In the genomic region with DNA sequence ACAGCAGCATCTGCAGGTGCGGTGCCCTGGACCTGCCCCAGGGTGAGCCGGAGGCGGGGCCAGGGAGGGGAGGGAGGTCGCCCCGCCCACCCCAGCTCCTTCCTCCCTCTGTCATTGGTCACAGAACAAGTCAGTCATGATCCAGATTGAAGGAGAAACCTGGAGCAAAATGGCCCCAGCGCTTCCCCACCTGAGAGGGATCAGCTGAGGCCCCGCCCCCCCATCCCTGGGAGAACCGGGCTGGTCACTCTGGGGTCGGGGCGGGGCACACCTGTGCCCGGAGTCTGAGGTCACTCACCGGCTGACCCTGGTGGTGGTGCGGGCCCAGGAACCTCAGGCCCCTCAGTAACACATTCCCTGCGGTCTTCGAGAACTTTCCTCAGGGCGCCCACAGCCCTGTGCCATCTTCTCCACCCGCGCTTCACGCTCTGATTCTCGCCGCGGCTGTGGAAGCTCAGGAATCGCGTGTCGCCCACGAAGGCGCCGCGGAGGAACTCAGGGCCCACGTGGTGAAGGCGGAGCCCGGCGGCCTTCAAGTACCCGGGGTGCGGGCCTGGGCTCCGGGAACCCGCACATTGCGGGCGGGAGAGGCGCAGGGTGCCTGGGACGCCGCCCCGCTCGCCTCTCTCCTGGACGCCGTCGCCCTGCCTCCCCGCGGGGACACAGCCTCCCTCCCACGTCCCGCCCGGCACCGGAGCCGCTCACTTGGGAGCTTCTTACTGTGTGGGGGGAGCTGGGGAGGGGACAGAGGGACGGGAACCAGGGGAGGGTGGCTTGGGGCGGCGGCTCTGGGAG, we compare ENCODE assay signal across 9 cellular contexts. TPM values are rescaled to one million over a fixed set of nuclear protein-coding genes. Genes with fewer than 3 reads are reported as not detected.
DNase-seq lines count a peak whose midpoint lies in the region; ATAC-seq and TF ChIP-seq lines count a peak whose summit lies in the region.
"Had no signal": no experiment of that assay in that cellular context is flagged by ENCODE, and none has a peak within 500 bp of the region (broad histone marks: within the 10 kb centered on the region; RNA-seq: fewer than 3 reads in every experiment).

No MANE protein-coding gene starts in this region.

- H3K4me3 Mint-ChIP-seq in T-helper 1 cell treated with Interleukin-12 subunit alpha and Interleukin-12 subunit beta and Interleukin-4 antibody, amounts not matched to agents 30 μg/mL and 1 μg/mL, for 36 hours = peak overlapping the region; percentile 76
- peak overlapping the region; percentile 75 for H3K4me3 Mint-ChIP-seq in stimulated activated effector memory CD8-positive, alpha-beta T cell treated with anti-CD3 and anti-CD28 coated beads, Interleukin-12 subunit alpha, Interleukin-12 subunit beta, amount 100 ng/mL, for 72 hours
- H3K4me3 Mint-ChIP-seq: brain had no signal

- ATAC-seq in body of pancreas = peak; percentile 95
- ATAC-seq in stimulated activated effector memory CD8-positive, alpha-beta T cell treated with anti-CD3 and anti-CD28 coated beads, Interleukin-12 subunit alpha, Interleukin-12 subunit beta, amount 100 ng/mL, for 72 hours = peak; percentile 88

- H3K4me1 Mint-ChIP-seq in T-helper 1 cell treated with Interleukin-12 subunit alpha and Interleukin-12 subunit beta and Interleukin-4 antibody, amounts not matched to agents 30 μg/mL and 1 μg/mL, for 36 hours (ENCODE audit: low read depth) = peaks cover 2% of the 10 kb centered on the region
- peaks cover 13% of the 10 kb centered on the region for H3K4me1 Mint-ChIP-seq in stimulated activated effector memory CD8-positive, alpha-beta T cell treated with anti-CD3 and anti-CD28 coated beads, Interleukin-12 subunit alpha, Interleukin-12 subunit beta, amount 100 ng/mL, for 72 hours
- H3K4me1 Mint-ChIP-seq: brain had no signal

- intact Hi-C loops in body of pancreas (cut with DNase I) = no loop called here

- H3K27me3 Mint-ChIP-seq in T-helper 1 cell treated with Interleukin-12 subunit alpha and Interleukin-12 subunit beta and Interleukin-4 antibody, amounts not matched to agents 30 μg/mL and 1 μg/mL, for 36 hours (ENCODE audit: low read depth) = peaks cover 56% of the 10 kb centered on the region

- H3K4me1 ChIP-seq in body of pancreas = peaks cover 15% of the 10 kb centered on the region

- TF ChIP-seq POLR2A in body of pancreas (IDR thresholded peaks at IDR 0.05) = peak in 2 of 3 donors; percentile 53 to 59

- H3K36me3 ChIP-seq in body of pancreas (replicated peaks in 1 of 2; ENCODE audit: insufficient read depth in 1 of 2, low read depth in 2 of 2) (no peaks in the 10 kb centered on the region), MG63 (no peaks in the 10 kb centered on the region)

- H3K27ac ChIP-seq in body of pancreas = peak overlapping the region; percentile 32 to 78 (median 60)

- H3K36me3 Mint-ChIP-seq in T-helper 1 cell treated with Interleukin-12 subunit alpha and Interleukin-12 subunit beta and Interleukin-4 antibody, amounts not matched to agents 30 μg/mL and 1 μg/mL, for 36 hours (ENCODE audit: low read depth) = no peaks in the 10 kb centered on the region
- no peaks in the 10 kb centered on the region for H3K36me3 Mint-ChIP-seq in stimulated activated effector memory CD8-positive, alpha-beta T cell treated with anti-CD3 and anti-CD28 coated beads, Interleukin-12 subunit alpha, Interleukin-12 subunit beta, amount 100 ng/mL, for 72 hours
- H3K36me3 Mint-ChIP-seq: brain had no signal

- H3K4me3 ChIP-seq in body of pancreas (peak overlapping the region in 1 of 2 donors; percentile 56), MG63 (no peak overlapping the region)

- H3K9me3 ChIP-seq in body of pancreas (no peaks in the 10 kb centered on the region), MG63 (no peaks in the 10 kb centered on the region)

- no peaks in the 10 kb centered on the region for H3K27me3 ChIP-seq in body of pancreas
- H3K27me3 ChIP-seq in MG63 = no peaks in the 10 kb centered on the region

- 0 to 1% methylated on average over 9 to 52 of the region's 57 CpGs for WGBS in body of pancreas, 2 donors

- no peak for TF ChIP-seq CTCF in body of pancreas (IDR thresholded peaks at IDR 0.05)

- H3K9me3 Mint-ChIP-seq in T-helper 1 cell treated with Interleukin-12 subunit alpha and Interleukin-12 subunit beta and Interleukin-4 antibody, amounts not matched to agents 30 μg/mL and 1 μg/mL, for 36 hours = no peaks in the 10 kb centered on the region
- no peaks in the 10 kb centered on the region for H3K9me3 Mint-ChIP-seq in stimulated activated effector memory CD8-positive, alpha-beta T cell treated with anti-CD3 and anti-CD28 coated beads, Interleukin-12 subunit alpha, Interleukin-12 subunit beta, amount 100 ng/mL, for 72 hours

- DNase-seq in GM03348 (ENCODE audit: low spot score) (peak; percentile 27), body of pancreas (peak; percentile 90 to 94 (median 91)), mucosa of gallbladder (ENCODE audit: low spot score) (peak; percentile 80), MG63 (no peak), NCI-H1436 (lab: John Stamatoyannopoulos, UW) (no peak), NCI-H345 (lab: John Stamatoyannopoulos, UW) (no peak)
- DNase-seq in stimulated activated effector memory CD8-positive, alpha-beta T cell treated with anti-CD3 and anti-CD28 coated beads, Interleukin-12 subunit alpha, Interleukin-12 subunit beta, amount 100 ng/mL, for 72 hours (ENCODE audit: low spot score in 2 of 2) = peak; percentile 52 to 58

- H3K27ac Mint-ChIP-seq in T-helper 1 cell treated with Interleukin-12 subunit alpha and Interleukin-12 subunit beta and Interleukin-4 antibody, amounts not matched to agents 30 μg/mL and 1 μg/mL, for 36 hours = peak overlapping the region; percentile 59
- H3K27ac Mint-ChIP-seq in stimulated activated effector memory CD8-positive, alpha-beta T cell treated with anti-CD3 and anti-CD28 coated beads, Interleukin-12 subunit alpha, Interleukin-12 subunit beta, amount 100 ng/mL, for 72 hours = peak overlapping the region; percentile 63
- H3K27ac Mint-ChIP-seq: brain had no signal

RNA-seq across cellular contexts. Expression of gene HLA-C, which starts 36.4 kb away (rescaled TPM):
- total RNA-seq in body of pancreas = 100 to 1,000 TPM in 1 of 2 donors, 10 to 100 TPM in 1; 93.9 to 364 TPM
- 601 TPM for total RNA-seq in mucosa of gallbladder
- 252 and 364 TPM in 2 replicates for total RNA-seq in MG63 (2014; rRNA removed; shearing (Covaris generic); ENCODE audit: low replicate concordance)

RNA-seq across cellular contexts. Expression of gene HLA-B, which starts 48.7 kb away (rescaled TPM):
- total RNA-seq in body of pancreas (100 to 1,000 TPM; 316 to 342 TPM), mucosa of gallbladder (1,432 TPM)
- total RNA-seq in MG63 (2014; rRNA removed; shearing (Covaris generic); ENCODE audit: low replicate concordance) = 35.3 and 69.1 TPM in 2 replicates

Comparison
In these comparisons a context has a peak if more than half of its experiments do, and no peak if none do; other contexts are left out.
1. DNase-seq: peak in GM03348 (single experiment), body of pancreas (4 of 4), mucosa of gallbladder (single experiment) and stimulated activated effector memory CD8-positive, alpha-beta T cell treated with anti-CD3 and anti-CD28 coated beads, Interleukin-12 subunit alpha, Interleukin-12 subunit beta, amount 100 ng/mL, for 72 hours (2 of 2); none in MG63 (single experiment), NCI-H1436 (single experiment) and NCI-H345 (single experiment).